ENCODE assay signal across 8 cellular contexts in genomic region chr7:5731156-5731809, GRCh38. TPM values are rescaled to one million over a fixed set of nuclear protein-coding genes. Genes with fewer than 3 reads are reported as not detected.
DNase-seq lines count a peak whose midpoint lies in the region; ATAC-seq and FAIRE-seq lines count a peak whose summit lies in the region.
"Not testable (repeated sequence)": the region's sequence is repeated elsewhere in the genome, so short reads cannot be mapped to it uniquely, and the experiment has no call there.

No MANE protein-coding gene starts in this region.

- not testable (repeated sequence) for DNase-seq in CD4-positive, CD25-positive, alpha-beta regulatory T cell; GM19239 (ENCODE audit: insufficient read length, low spot score); activated T-cell treated with anti-CD3 and anti-CD28 coated beads, Interleukin-2, amount 50 U/mL, for 4 hours
- DNase-seq in RPMI7951 (ENCODE audit: low read depth) (peak; percentile 5), epidermal melanocyte (ENCODE audit: insufficient read length, low spot score) (peak; percentile 57)
- DNase-seq in stimulated activated CD4-positive, alpha-beta T cell treated with anti-CD3 and anti-CD28 coated beads, Interleukin-15, amount 100 ng/mL, for 48 hours (ENCODE audit: low read depth in 2 of 2) = peak; percentile 1 to 6

- peak overlapping the region in 2 of 3 donors; percentile 31 to 48 for H3K27ac Mint-ChIP-seq in CD4-positive, CD25-positive, alpha-beta regulatory T cell

- H3K9me3 ChIP-seq in CD4-positive, CD25-positive, alpha-beta regulatory T cell (ENCODE audit: control insufficient read depth in 2 of 2, low read length in 2 of 2) = not testable (repeated sequence)

- not testable (repeated sequence) for H3K4me1 ChIP-seq in CD4-positive, CD25-positive, alpha-beta regulatory T cell (ENCODE audit: control insufficient read depth, insufficient read depth, low read length, poor library complexity, severe bottlenecking)

- not testable (repeated sequence) for H3K27me3 Mint-ChIP-seq in CD4-positive, CD25-positive, alpha-beta regulatory T cell; activated T-cell treated with anti-CD3 and anti-CD28 coated beads, Interleukin-2, amount 50 U/mL, for 4 hours (ENCODE audit: low read depth)

- H3K9me3 Mint-ChIP-seq in CD4-positive, CD25-positive, alpha-beta regulatory T cell; activated T-cell treated with anti-CD3 and anti-CD28 coated beads, Interleukin-2, amount 50 U/mL, for 4 hours: not testable (repeated sequence)

- not testable (repeated sequence) for H3K27ac ChIP-seq in CD4-positive, CD25-positive, alpha-beta regulatory T cell (ENCODE audit: insufficient read depth, low read length, poor library complexity, severe bottlenecking)

- not testable (repeated sequence) for H3K4me3 Mint-ChIP-seq in CD4-positive, CD25-positive, alpha-beta regulatory T cell; activated T-cell treated with anti-CD3 and anti-CD28 coated beads, Interleukin-2, amount 50 U/mL, for 4 hours

- peak; percentile 50 to 66 for ATAC-seq in CD4-positive, CD25-positive, alpha-beta regulatory T cell (ENCODE audit: low read depth in 2 of 2)
- peak; percentile 79 for ATAC-seq in GM21717 (IDR thresholded peaks at IDR 0.05; ENCODE audit: unreplicated experiment)
- ATAC-seq in HG03103 (IDR thresholded peaks at IDR 0.05; ENCODE audit: low read depth, unreplicated experiment) = peak; percentile 58
- peak; percentile 99 for ATAC-seq in activated T-cell treated with anti-CD3 and anti-CD28 coated beads, Interleukin-2, amount 50 U/mL, for 4 hours

- peaks cover 6 to 12% (median 8%) of the 10 kb centered on the region in 4 donors for H3K4me1 Mint-ChIP-seq in CD4-positive, CD25-positive, alpha-beta regulatory T cell
- H3K4me1 Mint-ChIP-seq in activated T-cell treated with anti-CD3 and anti-CD28 coated beads, Interleukin-2, amount 50 U/mL, for 4 hours (ENCODE audit: low read depth) = peaks cover 18% of the 10 kb centered on the region

- not testable (repeated sequence) for H3K4me3 ChIP-seq in CD4-positive, CD25-positive, alpha-beta regulatory T cell (ENCODE audit: low read depth, low read length)

- peaks cover 30% of the 10 kb centered on the region for H3K36me3 ChIP-seq in CD4-positive, CD25-positive, alpha-beta regulatory T cell (ENCODE audit: control insufficient read depth, insufficient read depth, low read length)

- H3K27me3 ChIP-seq in CD4-positive, CD25-positive, alpha-beta regulatory T cell (ENCODE audit: control insufficient read depth, insufficient read depth, low read length) = not testable (repeated sequence)

- FAIRE-seq in GM19239 (lab: Jason Lieb, UNC) = peak; percentile 82

- peaks cover 48% of the 10 kb centered on the region for H3K36me3 Mint-ChIP-seq in CD4-positive, CD25-positive, alpha-beta regulatory T cell
- H3K36me3 Mint-ChIP-seq in activated T-cell treated with anti-CD3 and anti-CD28 coated beads, Interleukin-2, amount 50 U/mL, for 4 hours (ENCODE audit: insufficient read depth) = peaks cover 38% of the 10 kb centered on the region

RNA-seq across cellular contexts. Expression of gene RNF216, which starts 50.2 kb away (rescaled TPM):
- 74.2 TPM for total RNA-seq in CD4-positive, CD25-positive, alpha-beta regulatory T cell
- polyA plus RNA-seq in CD4-positive, CD25-positive, alpha-beta regulatory T cell = 10 to 100 TPM; 17.7 to 26.7 (median 21.8) TPM
- total RNA-seq in RPMI7951 (2014; rRNA removed; shearing (Covaris generic)) = 24.8 and 26.3 TPM in 2 replicates
- total RNA-seq in activated T-cell treated with anti-CD3 and anti-CD28 coated beads, Interleukin-2, amount 50 U/mL, for 4 hours = 10 to 100 TPM; 41.4 to 44.2 (median 43.7) TPM
